1 cellular context compared by ENCODE assay signal in genomic region chr4:57078685-57079521, GRCh38.
TF ChIP-seq lines count a peak whose summit lies in the region.

No MANE protein-coding gene starts in this region.

TF ChIP-seq in K562, 482 proteins besides CTCF, POLR2A, EP300 and RAD21:
- no peak for TF ChIP-seq PBX2 (CRISPR knock-in tag; IDR thresholded peaks at IDR 0.05; ENCODE audit: low read depth)
- TF ChIP-seq PBX2 (tag; conservative IDR thresholded peaks at IDR 0.05; ENCODE audit: low read depth) = peak; percentile 37; the same call in 1 of the 2 replicates
- no peak for TF ChIP-seq BCL6 (CRISPR knock-in tag; IDR thresholded peaks at IDR 0.05)
